12 cellular contexts compared by ENCODE assay signal in the genomic region with DNA sequence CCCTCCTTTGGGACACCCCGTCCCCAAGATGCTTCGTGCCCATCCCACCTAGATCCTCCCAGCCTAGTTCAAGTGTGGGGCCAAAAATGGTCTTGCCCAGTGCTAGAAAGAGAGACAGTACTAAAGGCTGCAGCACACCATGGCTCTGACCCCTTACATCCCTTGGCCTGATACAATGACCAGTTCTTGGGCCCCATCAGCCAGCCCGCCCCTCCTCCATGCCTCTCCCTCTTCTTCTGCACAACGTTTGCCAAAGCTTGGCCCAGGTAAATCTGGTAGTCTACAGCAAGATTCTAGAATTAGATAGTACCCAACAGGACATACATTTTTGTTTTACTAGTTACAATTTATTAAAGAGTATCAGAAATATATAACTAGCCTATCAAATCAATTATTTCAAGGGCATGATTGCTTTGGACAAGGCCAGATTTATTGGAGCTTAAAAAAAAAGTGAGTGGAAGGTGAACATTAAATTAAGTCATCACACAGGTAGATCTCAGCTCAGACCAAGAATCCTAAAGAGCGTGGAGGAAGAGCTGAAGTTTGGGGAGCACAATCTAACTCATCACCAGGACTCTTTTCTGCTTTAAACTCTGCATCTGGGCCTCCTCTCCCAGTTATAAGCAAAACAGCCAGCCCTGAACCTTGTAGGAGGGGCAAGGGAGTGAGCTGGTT.
DNase-seq lines count a peak whose midpoint lies in the region; ATAC-seq and TF ChIP-seq lines count a peak whose summit lies in the region.
"Had no signal": no experiment of that assay in that cellular context is flagged by ENCODE, and none has a peak within 500 bp of the region (broad histone marks: within the 10 kb centered on the region; RNA-seq: fewer than 3 reads in every experiment).

No MANE protein-coding gene starts in this region.

- H3K4me3 Mint-ChIP-seq in CD4-positive, alpha-beta memory T cell, result peak overlapping the region in 4 of 8 donors; percentile 40 to 80 (median 60)

- no peak overlapping the region for H3K27ac ChIP-seq in CD4-positive, alpha-beta memory T cell (ENCODE audit: low read depth, low read length)
- H3K27ac ChIP-seq in RWPE1 (peak overlapping the region; percentile 61), gastroesophageal sphincter (peak overlapping the region; percentile 16 to 88 (median 85)), rectal smooth muscle tissue (ENCODE audit: low read depth, low read length) (peak overlapping the region; percentile 87)
- H3K27ac ChIP-seq: neutrophil had no signal

- no peaks in the 10 kb centered on the region for H3K9me3 ChIP-seq in CD4-positive, alpha-beta memory T cell (ENCODE audit: control insufficient read depth in 1 of 2, low read length in 2 of 2)
- H3K9me3 ChIP-seq in gastroesophageal sphincter, result no peaks in the 10 kb centered on the region
- H3K9me3 ChIP-seq: neutrophil had no signal

- TF ChIP-seq EP300 in gastroesophageal sphincter (IDR thresholded peaks at IDR 0.05), result no peak

- H3K4me1 ChIP-seq in CD4-positive, alpha-beta memory T cell (ENCODE audit: insufficient read depth, low read length), result peaks cover 38% of the 10 kb centered on the region
- H3K4me1 ChIP-seq in gastroesophageal sphincter (peaks cover 7 to 100% (median 67%) of the 10 kb centered on the region in 3 donors), rectal smooth muscle tissue (ENCODE audit: control insufficient read depth, insufficient read depth, low read length) (peaks cover 57% of the 10 kb centered on the region)

- POLR2A ChIA-PET in CD4-positive, alpha-beta memory T cell (lab: Charles Lee; ENCODE audit: partially characterized antibody), result no interaction called here
- POLR2A ChIA-PET in RWPE1 (lab: Yijun Ruan, JAX; ENCODE audit: low non-redundant PET), result no interaction called here

- H3K4me1 Mint-ChIP-seq in CD4-positive, alpha-beta memory T cell, result peaks cover 32 to 78% (median 50%) of the 10 kb centered on the region in 4 donors

- ATAC-seq in gastroesophageal sphincter, result no peak
- no peak for ATAC-seq in HG02588 (IDR thresholded peaks at IDR 0.05; ENCODE audit: unreplicated experiment)

- H3K27me3 Mint-ChIP-seq in CD4-positive, alpha-beta memory T cell, result no peaks in the 10 kb centered on the region

- H3K9me3 Mint-ChIP-seq in CD4-positive, alpha-beta memory T cell, result no peaks in the 10 kb centered on the region
- H3K9me3 Mint-ChIP-seq: activated naive CD4-positive, alpha-beta T cell treated with anti-CD3 and anti-CD28 coated beads for 36 hours had no signal

- H3K27ac Mint-ChIP-seq in CD4-positive, alpha-beta memory T cell, result peak overlapping the region; percentile 80 to 91 (median 86)
- H3K27ac Mint-ChIP-seq: activated naive CD4-positive, alpha-beta T cell treated with anti-CD3 and anti-CD28 coated beads for 36 hours had no signal

- DNase-seq in CD4-positive, alpha-beta memory T cell, result no peak
- no peak for DNase-seq in RWPE1 (ENCODE audit: low spot score)
- no peak for DNase-seq in mucosa of gallbladder (ENCODE audit: low spot score)
- no peak for DNase-seq in NAMALWA (ENCODE audit: low spot score)
- no peak for DNase-seq in activated CD8-positive, alpha-beta memory T cell treated with anti-CD3 and anti-CD28 coated beads, Interleukin-2, amount 50 U/mL, for 48 hours
- DNase-seq: DMS79 treated with DMSO at 0.1 percent for 48 hours, SW 1271 had no signal

- CTCF ChIA-PET in CD4-positive, alpha-beta memory T cell (lab: Charles Lee; ENCODE audit: partially characterized antibody), result interaction anchor here (1.4 kb wide), 1 partner anchor 57 kb away, joined by 5 read pairs; no protein-coding TSS in a partner anchor
- CTCF ChIA-PET in RWPE1 (lab: Yijun Ruan, JAX), result interaction anchor here (0.6 to 0.7 kb wide), 2 partner anchors 13 to 33 kb away, joined by 3 read pairs; no protein-coding TSS in a partner anchor

- TF ChIP-seq POLR2A in gastroesophageal sphincter (IDR thresholded peaks at IDR 0.05), result no peak

- H3K4me3 ChIP-seq in CD4-positive, alpha-beta memory T cell (ENCODE audit: low read length in 2 of 2), result no peak overlapping the region
- H3K4me3 ChIP-seq in gastroesophageal sphincter (no peak overlapping the region), rectal smooth muscle tissue (ENCODE audit: low read length) (no peak overlapping the region)

- no peaks in the 10 kb centered on the region for H3K36me3 ChIP-seq in CD4-positive, alpha-beta memory T cell (ENCODE audit: insufficient read depth, low read length)
- H3K36me3 ChIP-seq in gastroesophageal sphincter (peaks cover 0 to 33% of the 10 kb centered on the region in 2 donors), rectal smooth muscle tissue (ENCODE audit: control insufficient read depth, insufficient read depth, low read length) (peaks cover 18% of the 10 kb centered on the region)

- intact Hi-C loops in CD4-positive, alpha-beta memory T cell (cut with micrococcal nuclease), result no loop called here

- H3K9ac ChIP-seq in rectal smooth muscle tissue (ENCODE audit: low read length), result no peak overlapping the region

- H3K36me3 Mint-ChIP-seq in CD4-positive, alpha-beta memory T cell, result peaks cover 19 to 26% of the 10 kb centered on the region in 2 donors

- TF ChIP-seq CTCF in RWPE1 (conservative IDR thresholded peaks at IDR 0.05; ENCODE audit: low read depth), result no peak
- no peak for TF ChIP-seq CTCF in gastroesophageal sphincter (IDR thresholded peaks at IDR 0.05)

- no peaks in the 10 kb centered on the region for H3K27me3 ChIP-seq in CD4-positive, alpha-beta memory T cell (ENCODE audit: insufficient read depth, low read length)
- H3K27me3 ChIP-seq in gastroesophageal sphincter (no peaks in the 10 kb centered on the region), rectal smooth muscle tissue (ENCODE audit: control insufficient read depth, insufficient read depth, low read length) (no peaks in the 10 kb centered on the region)

- 60 to 72% methylated on average over 3 to 5 of the region's 5 CpGs for WGBS in gastroesophageal sphincter (ENCODE audit: low coverage in 1 of 2), 2 donors
